Comparison of ENCODE assay signal across 27 cellular contexts in the genomic region with DNA sequence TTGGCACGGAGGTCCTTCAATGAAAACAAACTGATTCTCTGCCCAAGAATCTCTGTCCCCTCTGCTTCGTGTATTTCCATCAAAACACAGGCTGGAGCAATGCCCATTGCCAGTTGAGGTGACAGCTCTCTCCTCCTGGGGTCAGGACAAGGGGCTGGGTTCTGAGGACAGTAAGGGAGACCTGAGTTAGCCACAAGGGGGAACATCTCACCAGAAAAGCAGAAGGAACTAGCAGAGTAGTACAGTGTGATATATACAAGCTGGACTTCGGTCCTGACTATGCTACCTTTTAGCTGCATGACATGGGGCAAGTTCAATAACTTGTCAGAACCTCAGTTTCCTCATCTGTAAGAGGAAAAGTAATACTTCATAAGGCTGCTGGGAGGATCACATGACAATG. TPM values are rescaled to one million over a fixed set of nuclear protein-coding genes. Genes with fewer than 3 reads are reported as not detected.
DNase-seq lines count a peak whose midpoint lies in the region; TF ChIP-seq lines count a peak whose summit lies in the region.
"Had no signal": no experiment of that assay in that cellular context is flagged by ENCODE, and none has a peak within 500 bp of the region (broad histone marks: within the 10 kb centered on the region; RNA-seq: fewer than 3 reads in every experiment).

No MANE protein-coding gene starts in this region.

- no peaks in the 10 kb centered on the region for H3K36me3 ChIP-seq in BE2C
- H3K36me3 ChIP-seq in brain microvascular endothelial cell (replicated peaks), result no peaks in the 10 kb centered on the region
- no peaks in the 10 kb centered on the region for H3K36me3 ChIP-seq in thyroid gland
- H3K36me3 ChIP-seq: gastroesophageal sphincter, pancreas, SJSA1, upper lobe of right lung had no signal

- intact Hi-C loops in thyroid gland (cut with DNase I), result no loop called here

- WGBS in thyroid gland, 2 donors, result 41 to 47% methylated on average over 3 of the region's 3 CpGs

- H3K4me3 ChIP-seq in BE2C (ENCODE audit: low read depth, low read length) (no peak overlapping the region), NB4 (ENCODE audit: low read depth, low read length) (no peak overlapping the region), brain microvascular endothelial cell (ENCODE audit: low read depth, low read length) (no peak overlapping the region), thyroid gland (replicated peaks in 1 of 3) (no peak overlapping the region)
- H3K4me3 ChIP-seq: gastroesophageal sphincter, pancreas, SJSA1, upper lobe of right lung had no signal

- H3K9me3 ChIP-seq in BE2C, result no peaks in the 10 kb centered on the region
- no peaks in the 10 kb centered on the region for H3K9me3 ChIP-seq in thyroid gland
- H3K9me3 ChIP-seq: gastroesophageal sphincter, pancreas, SJSA1, upper lobe of right lung had no signal

- H3K27me3 ChIP-seq in BE2C (no peaks in the 10 kb centered on the region), brain microvascular endothelial cell (replicated peaks) (peaks cover 40% of the 10 kb centered on the region), thyroid gland (no peaks in the 10 kb centered on the region)

- in situ Hi-C loops in brain microvascular endothelial cell (cut with HindIII; ENCODE audit: low pct_ligation_motif_present, low sequenced_read_pairs), result no loop called here

- TF ChIP-seq CTCF in BE2C (IDR thresholded peaks at IDR 0.05; ENCODE audit: low read depth, low read length) (peak; percentile 26), NB4 (IDR thresholded peaks at IDR 0.05; ENCODE audit: low read depth, low read length) (peak; percentile 21), brain microvascular endothelial cell (IDR thresholded peaks at IDR 0.05; ENCODE audit: low read depth, low read length, missing control alignments) (peak; percentile 10), thyroid gland (IDR thresholded peaks at IDR 0.05) (no peak)

- TF ChIP-seq POLR2A in NB4 (IDR thresholded peaks at IDR 0.05; ENCODE audit: extremely low read depth, insufficient read length) (no peak), thyroid gland (IDR thresholded peaks at IDR 0.05) (no peak)

- peaks cover 10% of the 10 kb centered on the region for H3K4me1 ChIP-seq in BE2C
- H3K4me1 ChIP-seq in thyroid gland, result no peaks in the 10 kb centered on the region
- H3K4me1 ChIP-seq: gastroesophageal sphincter, pancreas, SJSA1, upper lobe of right lung had no signal

- no peak for DNase-seq in BE2C
- peak; percentile 12 for DNase-seq in GF-D8 (lab: John Stamatoyannopoulos, UW)
- DNase-seq in NB4 (ENCODE audit: low read depth), result peak; percentile 51
- DNase-seq in brain microvascular endothelial cell, result no peak
- DNase-seq in NCI-H2081 treated with DMSO at 0.1 percent for 48 hours (lab: John Stamatoyannopoulos, UW), result no peak
- DNase-seq in OCI-M2 (lab: John Stamatoyannopoulos, UW; ENCODE audit: unreplicated experiment), result no peak
- DNase-seq in thyroid gland, result no peak
- DNase-seq: activated CD4-positive, CD25-positive, alpha-beta regulatory T cell treated with anti-CD3 and anti-CD28 coated beads, Interleukin-2, amount 50 U/mL, for 72 hours; activated CD8-positive, alpha-beta T cell treated with anti-CD3 and anti-CD28 coated beads, Interleukin-2, amount 10 ng/mL, durations not matched to agents 7 days and 5 days; activated naive CD4-positive, alpha-beta T cell treated with anti-CD3 and anti-CD28 coated beads for 36 hours; activated T-cell treated with anti-CD3 and anti-CD28 coated beads, Interleukin-2, amount 50 U/mL, for 24 hours; anterior cingulate cortex; EL; IMR-90; mesenchymal stem cell; naive thymus-derived CD4-positive, alpha-beta T cell; NCI-H1048; NCI-H2081; OCI-M1; pancreas; right cardiac atrium; stimulated activated CD8-positive, alpha-beta memory T cell treated with anti-CD3 and anti-CD28 coated beads, Interleukin-4, amount 100 ng/mL, for 48 hours; upper lobe of right lung had no signal

- H3K27ac ChIP-seq in brain microvascular endothelial cell, result no peak overlapping the region
- no peak overlapping the region for H3K27ac ChIP-seq in thyroid gland
- H3K27ac ChIP-seq: gastroesophageal sphincter, pancreas, SJSA1, upper lobe of right lung had no signal

RNA-seq across cellular contexts. Expression of a gene that starts 50.3 kb away (rescaled TPM):
- polyA plus RNA-seq in BE2C (2012; ENCODE audit: insufficient read depth, insufficient read length, low read depth), result 0.34 TPM
- under 1 TPM in 2 of 4 donors, not detected in 2; under 0.01 to 0.38 TPM for total RNA-seq in thyroid gland
- total RNA-seq: activated CD8-positive, alpha-beta T cell treated with anti-CD3 and anti-CD28 coated beads, Interleukin-2, amount 10 ng/mL, durations not matched to agents 7 days and 5 days; activated naive CD4-positive, alpha-beta T cell treated with anti-CD3 and anti-CD28 coated beads for 36 hours; naive thymus-derived CD4-positive, alpha-beta T cell; NCI-H460; right cardiac atrium; SJSA1; T-helper 2 cell treated with Interferon-gamma antibody and Interleukin-4, amounts not matched to agents 100 ng/mL and 5 ng/mL, for 36 hours had no signal

Comparison
In these comparisons a context has a peak if more than half of its experiments do, and no peak if none do; other contexts are left out.
1. DNase-seq: peak in GF-D8 (single experiment) and NB4 (single experiment); none in BE2C (single experiment), brain microvascular endothelial cell (single experiment), NCI-H2081 treated with DMSO at 0.1 percent for 48 hours (single experiment), OCI-M2 (single experiment) and thyroid gland (0 of 2).
2. CTCF ChIP-seq: peak in BE2C (single experiment), NB4 (single experiment) and brain microvascular endothelial cell (single experiment); none in thyroid gland (0 of 6).